8 cellular contexts compared by ENCODE assay signal in the genomic region with DNA sequence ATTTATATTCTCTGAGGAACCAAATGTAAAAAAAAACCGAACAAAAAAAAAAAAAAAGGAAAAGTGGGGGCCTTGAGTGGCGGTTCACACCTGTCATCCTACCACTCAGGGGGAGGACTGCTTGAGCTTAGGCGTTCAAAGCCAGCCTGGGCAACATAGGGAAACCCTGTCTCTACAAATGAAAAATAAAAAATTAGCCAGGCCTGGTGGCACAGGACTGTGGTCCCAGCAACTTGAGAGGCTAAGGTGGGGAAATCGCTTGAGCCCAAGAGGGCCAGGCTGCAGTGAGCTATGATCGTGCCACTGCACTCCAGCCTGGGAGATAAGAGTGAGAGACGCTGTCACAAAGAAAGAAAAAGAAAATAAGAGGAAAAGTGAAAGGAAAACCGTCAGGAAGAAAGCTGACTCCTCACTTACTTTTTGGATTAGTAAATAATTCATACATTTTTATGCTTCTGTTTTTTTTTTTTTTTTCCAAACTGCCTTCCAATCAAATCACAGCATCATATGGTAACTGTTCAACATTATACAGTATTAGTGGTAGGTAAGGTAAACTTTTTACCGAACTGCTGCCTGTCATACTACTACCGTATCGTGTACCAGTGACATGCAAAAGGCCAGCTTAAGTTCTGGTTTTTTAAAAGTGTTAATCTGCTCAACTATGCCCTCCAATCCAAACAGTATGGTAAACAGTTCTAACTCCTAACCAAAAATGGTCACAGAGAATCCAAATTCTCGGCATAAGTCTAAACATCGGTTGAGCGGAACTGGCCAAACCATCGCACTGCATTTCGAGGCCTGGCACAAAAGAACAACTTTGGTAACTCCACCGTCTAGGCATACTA. TPM values are rescaled to one million over a fixed set of nuclear protein-coding genes. Genes with fewer than 3 reads are reported as not detected.
DNase-seq lines count a peak whose midpoint lies in the region; ATAC-seq and TF ChIP-seq lines count a peak whose summit lies in the region.

No MANE protein-coding gene starts in this region.

- no peaks in the 10 kb centered on the region for H3K9me2 ChIP-seq in SU-DHL-6 (replicated peaks; ENCODE audit: insufficient read depth, low read length)

- H3K4me3 Mint-ChIP-seq in CD14-positive monocyte: peak overlapping the region; percentile 93 to 97
- H3K4me3 Mint-ChIP-seq in naive thymus-derived CD4-positive, alpha-beta T cell: peak overlapping the region; percentile 88 to 100 (median 99)

- H2AFZ ChIP-seq in SU-DHL-6 (ENCODE audit: low read depth, low read length, severe bottlenecking): peak overlapping the region; percentile 63

- peak; percentile 21 for ATAC-seq in GM19035 (IDR thresholded peaks at IDR 0.05; ENCODE audit: unreplicated experiment)
- ATAC-seq in HG03175 (IDR thresholded peaks at IDR 0.05; ENCODE audit: unreplicated experiment): peak; percentile 34
- peak; percentile 54 for ATAC-seq in naive thymus-derived CD4-positive, alpha-beta T cell

- 0 out of 2 replicates have a peak, but pooled peaks cover 6% of the 10 kb centered on the region for H3F3A ChIP-seq in SU-DHL-6 (ENCODE audit: insufficient read depth)

- TF ChIP-seq CTCF in CD14-positive monocyte (IDR thresholded peaks at IDR 0.05): no peak
- no peak for TF ChIP-seq CTCF in SU-DHL-6 (IDR thresholded peaks at IDR 0.05; ENCODE audit: insufficient read depth, low read length, poor library complexity, severe bottlenecking)

- no peaks in the 10 kb centered on the region for H4K20me1 ChIP-seq in SU-DHL-6 (ENCODE audit: low read depth, low read length)

- H3K36me3 Mint-ChIP-seq in CD14-positive monocyte: peaks cover 26 to 30% of the 10 kb centered on the region in 2 donors
- peaks cover 4 to 27% (median 19%) of the 10 kb centered on the region in 5 donors for H3K36me3 Mint-ChIP-seq in naive thymus-derived CD4-positive, alpha-beta T cell

- peaks cover 31% of the 10 kb centered on the region for H3K79me2 ChIP-seq in SU-DHL-6 (ENCODE audit: insufficient read depth, low read length)

- POLR2A ChIA-PET in naive thymus-derived CD4-positive, alpha-beta T cell (lab: Charles Lee): interaction anchor here (0.5 to 5.4 kb wide), 17 partner anchors 10 to 315 kb away, joined by 3 to 41 read pairs (median 5); partner anchors contain the start of genes PRKCI and SKIL

- peak overlapping the region; percentile 95 to 100 (median 99) for H3K27ac Mint-ChIP-seq in CD14-positive monocyte
- peak overlapping the region; percentile 96 to 100 (median 100) for H3K27ac Mint-ChIP-seq in naive thymus-derived CD4-positive, alpha-beta T cell

- DNase-seq in CD14-positive monocyte (ENCODE audit: low spot score) (no peak), epithelial cell of prostate (ENCODE audit: low read depth, low spot score) (no peak), AG20443 (ENCODE audit: low spot score) (no peak), mucosa of gallbladder (ENCODE audit: low spot score) (no peak)
- DNase-seq in naive thymus-derived CD4-positive, alpha-beta T cell: peak in 2 of 9 donors; percentile 40 to 55

- peaks cover 19 to 39% of the 10 kb centered on the region in 2 donors for H3K4me1 ChIP-seq in naive thymus-derived CD4-positive, alpha-beta T cell (ENCODE audit: control insufficient read depth in 2 of 2, insufficient read depth in 2 of 2, low read length in 2 of 2)

- CTCF ChIA-PET in naive thymus-derived CD4-positive, alpha-beta T cell (lab: Charles Lee): interaction anchor here (0.7 to 1.2 kb wide), 2 partner anchors 9 to 63 kb away, joined by 3 to 4 read pairs; no protein-coding TSS in a partner anchor

- H3K27me3 Mint-ChIP-seq in CD14-positive monocyte (ENCODE audit: low read depth in 3 of 3): peaks cover 0 to 1% (median 0%) of the 10 kb centered on the region in 3 donors
- H3K27me3 Mint-ChIP-seq in naive thymus-derived CD4-positive, alpha-beta T cell: peaks cover 0 to 2% (median 0%) of the 10 kb centered on the region in 5 donors

- peaks cover 23% of the 10 kb centered on the region for H3K4me1 Mint-ChIP-seq in CD14-positive monocyte
- peaks cover 24 to 46% (median 36%) of the 10 kb centered on the region in 7 donors for H3K4me1 Mint-ChIP-seq in naive thymus-derived CD4-positive, alpha-beta T cell

- no peaks in the 10 kb centered on the region for H3K9me3 ChIP-seq in SU-DHL-6 (ENCODE audit: insufficient read depth, low read length)
- H3K9me3 ChIP-seq in naive thymus-derived CD4-positive, alpha-beta T cell (ENCODE audit: control insufficient read depth in 2 of 3, low read length in 3 of 3): no peaks in the 10 kb centered on the region

- H3K9me3 Mint-ChIP-seq in CD14-positive monocyte: no peaks in the 10 kb centered on the region
- H3K9me3 Mint-ChIP-seq in naive thymus-derived CD4-positive, alpha-beta T cell: peaks cover 0 to 4% (median 0%) of the 10 kb centered on the region in 11 donors

- peak overlapping the region; percentile 56 for H3K4me2 ChIP-seq in SU-DHL-6 (ENCODE audit: low read depth, low read length, poor library complexity, severe bottlenecking)

- H3K36me3 ChIP-seq in SU-DHL-6 (ENCODE audit: low read length): peaks cover 7% of the 10 kb centered on the region; the same call in 1 of the 2 replicates
- peaks cover 6 to 25% (median 14%) of the 10 kb centered on the region in 3 experiments for H3K36me3 ChIP-seq in naive thymus-derived CD4-positive, alpha-beta T cell (ENCODE audit: control insufficient read depth in 2 of 3, insufficient read depth in 3 of 3, low read length in 3 of 3)

- intact Hi-C loops in CD14-positive monocyte (cut with micrococcal nuclease): loop anchor here in 1 of 2 donors (10.0 kb wide), 1 partner anchor 184 kb away; no protein-coding TSS in a partner anchor
- intact Hi-C loops in naive thymus-derived CD4-positive, alpha-beta T cell (cut with micrococcal nuclease): loop anchor here (1.0 to 10.0 kb wide), 11 partner anchors 8 to 1074 kb away; partner anchors contain the start of genes LRRC34 (in 2 of the 2), LRRIQ4 (in 2 of the 2), MYNN (in 1 of the 2) and SEC62 (in 1 of the 2)

- peak overlapping the region; percentile 86 for H3K4me3 ChIP-seq in SU-DHL-6 (ENCODE audit: insufficient read depth, low read length, poor library complexity, severe bottlenecking)
- peak overlapping the region; percentile 93 for H3K4me3 ChIP-seq in naive thymus-derived CD4-positive, alpha-beta T cell (ENCODE audit: low read length)

- H3K9ac ChIP-seq in SU-DHL-6 (ENCODE audit: low read length): peak overlapping the region; percentile 94

- peak overlapping the region; percentile 73 for H3K27ac ChIP-seq in SU-DHL-6 (ENCODE audit: low read depth, low read length)
- peak overlapping the region; percentile 83 for H3K27ac ChIP-seq in epithelial cell of prostate
- H3K27ac ChIP-seq in naive thymus-derived CD4-positive, alpha-beta T cell (ENCODE audit: low read depth, low read length): peak overlapping the region; percentile 98

- H3K27me3 ChIP-seq in SU-DHL-6 (ENCODE audit: low read length): no peaks in the 10 kb centered on the region
- H3K27me3 ChIP-seq in naive thymus-derived CD4-positive, alpha-beta T cell (ENCODE audit: control insufficient read depth in 2 of 2, insufficient read depth in 2 of 2, low read length in 2 of 2): no peaks in the 10 kb centered on the region

RNA-seq across cellular contexts. Expression of gene PHC3, which starts 1.2 kb away (rescaled TPM):
- polyA plus RNA-seq in CD14-positive monocyte: 10 to 100 TPM in 1 of 2 donors, 1 to 10 TPM in 1; 7.5 to 12.6 TPM
- total RNA-seq in naive thymus-derived CD4-positive, alpha-beta T cell: 100 to 1,000 TPM in 4 of 5 experiments, 10 to 100 TPM in 1; 78.9 to 215 (median 158) TPM
- 10 to 100 TPM; 46.3 to 67.2 TPM for polyA plus RNA-seq in naive thymus-derived CD4-positive, alpha-beta T cell
- total RNA-seq in mucosa of gallbladder: 76.5 TPM

RNA-seq across cellular contexts. Expression of gene PRKCI, which starts 41.9 kb away (rescaled TPM):
- polyA plus RNA-seq in CD14-positive monocyte: 10 to 100 TPM; 11.6 to 15.4 TPM
- 10 to 100 TPM; 14.7 to 26.2 (median 20.5) TPM for total RNA-seq in naive thymus-derived CD4-positive, alpha-beta T cell
- polyA plus RNA-seq in naive thymus-derived CD4-positive, alpha-beta T cell: 10 to 100 TPM; 21.7 to 22.6 TPM
- 25.2 TPM for total RNA-seq in mucosa of gallbladder
